1 cellular context compared by ENCODE assay signal in the genomic region with DNA sequence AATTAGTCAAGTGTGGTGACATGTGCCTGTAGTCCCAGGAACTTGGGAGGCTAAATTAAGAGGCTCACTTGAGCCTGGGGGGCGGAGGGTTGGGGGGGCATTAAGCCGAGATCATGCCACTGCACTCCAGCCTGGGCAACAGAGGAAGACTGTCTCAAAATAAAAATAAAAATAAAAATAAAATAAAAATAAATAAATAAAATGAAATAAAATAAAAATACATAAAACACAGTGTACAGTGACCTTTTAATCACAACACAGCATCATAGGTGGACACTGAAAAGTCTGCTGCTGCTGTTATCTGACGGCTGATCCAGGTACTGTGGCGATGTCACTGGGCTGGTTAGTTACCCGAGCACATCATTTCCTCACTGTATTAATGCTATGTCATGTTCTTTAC.
TF ChIP-seq lines count a peak whose summit lies in the region.

No MANE protein-coding gene starts in this region.

TF ChIP-seq in K562, 482 proteins besides CTCF, POLR2A, EP300 and RAD21 (continued from another document):
- TF ChIP-seq MLLT1 (IDR thresholded peaks at IDR 0.05) (no peak), COPS2 (conservative IDR thresholded peaks at IDR 0.05) (no peak), LARP7 (IDR thresholded peaks at IDR 0.05) (no peak), ASH1L (IDR thresholded peaks at IDR 0.05; ENCODE audit: borderline replicate concordance, low read depth, partially characterized antibody) (no peak)
